In genomic region chr2:229884775-229885699, GRCh38 we compare ENCODE assay signal across 15 cellular contexts. TPM values are rescaled to one million over a fixed set of nuclear protein-coding genes. Genes with fewer than 3 reads are reported as not detected.
DNase-seq lines count a peak whose midpoint lies in the region; ATAC-seq, FAIRE-seq and TF ChIP-seq lines count a peak whose summit lies in the region.
"Had no signal": no experiment of that assay in that cellular context is flagged by ENCODE, and none has a peak within 500 bp of the region (broad histone marks: within the 10 kb centered on the region; RNA-seq: fewer than 3 reads in every experiment).

No MANE protein-coding gene starts in this region.

- WGBS in HepG2 (ENCODE audit: low lambda C conversion rate), result 95% methylated on average over 5 of the region's 5 CpGs

- no peak overlapping the region for H3K4me2 ChIP-seq in HepG2 (ENCODE audit: low read depth, low read length)

- TF ChIP-seq EP300 in HepG2 (IDR thresholded peaks at IDR 0.05; ENCODE audit: low read depth in 2 of 2, low read length in 2 of 2) (no peak), HepG2 (CRISPR knock-in tag; IDR thresholded peaks at IDR 0.05; ENCODE audit: borderline replicate concordance) (no peak)

- POLR2A ChIA-PET in HepG2 (lab: Yijun Ruan, JAX), result no interaction called here

- DNase-seq in HepG2 (ENCODE audit: low spot score), result no peak
- DNase-seq in UCSD-AML1 (lab: John Stamatoyannopoulos, UW; ENCODE audit: unreplicated experiment), result no peak
- no peak for DNase-seq in NCI-H146 treated with DMSO at 0.1 percent for 48 hours (lab: John Stamatoyannopoulos, UW; ENCODE audit: unreplicated experiment)
- DNase-seq in NAMALWA (ENCODE audit: low spot score), result no peak
- no peak for DNase-seq in HCEC 1CT
- DNase-seq: activated CD8-positive, alpha-beta T cell treated with anti-CD3 and anti-CD28 coated beads for 36 hours; amniotic stem cell; Calu3; NCI-H146; SW 1271; upper lobe of right lung had no signal

- H3K4me1 ChIP-seq in HepG2 (ENCODE audit: insufficient read depth, low read length), result no peaks in the 10 kb centered on the region

- no peak for TF ChIP-seq POLR2A in HepG2 (IDR thresholded peaks at IDR 0.05; ENCODE audit: insufficient read depth in 1 of 2, low read depth in 2 of 2, low read length in 2 of 2)

- no TSS peak for BruUV-seq in HepG2 (replicated peaks; lab: Mats Ljungman, UMichigan)

- no peaks in the 10 kb centered on the region for H3K27me3 ChIP-seq in HepG2 (ENCODE audit: control insufficient read depth in 1 of 2, insufficient read depth in 2 of 2, low read length in 2 of 2)
- H3K27me3 ChIP-seq: upper lobe of right lung had no signal

- peaks cover 0 to 24% of the 10 kb centered on the region in 2 experiments; a peak in 3 of 5 replicates for H3K36me3 ChIP-seq in HepG2 (replicated peaks in 1 of 2; ENCODE audit: control insufficient read depth in 1 of 2, insufficient read depth in 2 of 2, low read length in 2 of 2)

- intact Hi-C loops in HepG2 (cut with micrococcal nuclease; ENCODE audit: unreplicated experiment), result no loop called here

- no peak for FAIRE-seq in HepG2 (lab: Jason Lieb, UNC)

- no peak overlapping the region for H3K9ac ChIP-seq in HepG2 (ENCODE audit: insufficient read depth, low read depth, low read length)

- CTCF ChIA-PET in HepG2 (lab: Yijun Ruan, JAX; ENCODE audit: low intra/inter-chr PET ratio, low total read pairs), result no interaction called here

- H3K79me2 ChIP-seq in HepG2 (ENCODE audit: insufficient read depth, low read length), result peaks cover 80% of the 10 kb centered on the region

- H3K4me3 ChIP-seq in HepG2 (replicated peaks in 1 of 3; ENCODE audit: insufficient read depth in 1 of 3, low read depth in 2 of 3, low read length in 3 of 3), result no peak overlapping the region
- H3K4me3 ChIP-seq: upper lobe of right lung had no signal

- TF ChIP-seq CTCF in HepG2 (CRISPR knock-in tag; IDR thresholded peaks at IDR 0.05), result no peak

- peaks cover 11% of the 10 kb centered on the region for H4K20me1 ChIP-seq in HepG2 (ENCODE audit: insufficient read depth, low read length)

- in situ Hi-C loops in HepG2 (cut with HindIII; ENCODE audit: extremely low pct_ligation_motif_present, low pct_unique_long_range_greater_than_20kb), result no loop called here

- TF ChIP-seq RAD21 in HepG2 (CRISPR knock-in tag; IDR thresholded peaks at IDR 0.05), result no peak

- H3K27ac ChIP-seq in HepG2 (ENCODE audit: extremely low read length, insufficient read depth, low read length), result no peak overlapping the region
- H3K27ac ChIP-seq: upper lobe of right lung had no signal

- H3K9me3 ChIP-seq in HepG2 (ENCODE audit: low read length), result no peaks in the 10 kb centered on the region
- H3K9me3 ChIP-seq: upper lobe of right lung had no signal

- ATAC-seq in GM18858 (IDR thresholded peaks at IDR 0.05; ENCODE audit: unreplicated experiment) (peak; percentile 76), GM21390 (IDR thresholded peaks at IDR 0.05; ENCODE audit: unreplicated experiment) (peak; percentile 89), HG03025 (IDR thresholded peaks at IDR 0.05; ENCODE audit: low FRiP score, unreplicated experiment) (peak; percentile 88), HepG2 (peak; percentile 38; the same call in 1 of the 3 replicates)
- ATAC-seq: activated CD8-positive, alpha-beta T cell treated with anti-CD3 and anti-CD28 coated beads for 36 hours; sciatic nerve; upper lobe of right lung had no signal

- no peak overlapping the region for H2AFZ ChIP-seq in HepG2 (ENCODE audit: low read length)

TF ChIP-seq in HepG2, 621 proteins besides CTCF, POLR2A, EP300 and RAD21 (continues in another document):
- TF ChIP-seq SCMH1 (CRISPR knock-in tag; IDR thresholded peaks at IDR 0.05; ENCODE audit: borderline replicate concordance) (no peak), RARG (CRISPR knock-in tag; IDR thresholded peaks at IDR 0.05; ENCODE audit: low read depth) (no peak), ZNF546 (CRISPR knock-in tag; conservative IDR thresholded peaks at IDR 0.05) (no peak), ZBTB39 (CRISPR knock-in tag; IDR thresholded peaks at IDR 0.05) (no peak), ZNF768 (CRISPR knock-in tag; IDR thresholded peaks at IDR 0.05) (no peak), ZNF691 (CRISPR knock-in tag; IDR thresholded peaks at IDR 0.05; ENCODE audit: borderline replicate concordance, low read depth) (no peak), ZIK1 (CRISPR knock-in tag; IDR thresholded peaks at IDR 0.05; ENCODE audit: borderline replicate concordance, low read depth) (no peak)

RNA-seq across cellular contexts. Expression of gene TRIP12, which starts 36.8 kb away (rescaled TPM):
- 153 and 257 TPM in 2 replicates for total RNA-seq in HepG2 (2016; rRNA removed; fragmentation: Illumina TruSeq; extraction: Trizol)
- 75.6 and 85.5 TPM in 2 replicates for total RNA-seq in HepG2 (2016; cell fraction: cytosol; rRNA removed; fragmentation: Illumina TruSeq; extraction: Trizol; ENCODE audit: low read depth)
- 145 and 246 TPM in 2 replicates for total RNA-seq in HepG2 (2016; cell fraction: insoluble cytoplasmic fraction; rRNA removed; fragmentation: Illumina TruSeq; extraction: Trizol)
- 97.0 and 102 TPM in 2 replicates for total RNA-seq in HepG2 (2016; cell fraction: membrane; rRNA removed; fragmentation: Illumina TruSeq; extraction: Trizol)
- 186 and 205 TPM in 2 replicates for total RNA-seq in HepG2 (2016; cell fraction: nucleus; rRNA removed; fragmentation: Illumina TruSeq; extraction: Trizol)
- 56.8 and 72.1 TPM in 2 replicates for polyA plus RNA-seq in HepG2 (2011; rRNA removed)
- polyA plus RNA-seq in HepG2 (2011; cell fraction: cytosol; rRNA removed), result 25.2 and 33.4 TPM in 2 replicates
- 102 and 112 TPM in 2 replicates for polyA plus RNA-seq in HepG2 (2011; cell fraction: nucleus; rRNA removed)
- 70.4 and 84.2 TPM in 2 replicates for polyA plus RNA-seq in HepG2 (2012)
- polyA plus RNA-seq in HepG2 (2016; cell fraction: cytosol; fragmentation: Illumina TruSeq; extraction: Trizol; ENCODE audit: low read depth), result 2.6 and 2.8 TPM in 2 replicates
- polyA plus RNA-seq in HepG2 (2016; cell fraction: insoluble cytoplasmic fraction; fragmentation: Illumina TruSeq; extraction: Trizol; ENCODE audit: low read depth), result 104 and 118 TPM in 2 replicates
- 9.5 and 10.0 TPM in 2 replicates for polyA plus RNA-seq in HepG2 (2016; cell fraction: membrane; fragmentation: Illumina TruSeq; extraction: Trizol; ENCODE audit: low read depth)
- 135 and 150 TPM in 2 replicates for polyA plus RNA-seq in HepG2 (2016; cell fraction: nucleus; fragmentation: Illumina TruSeq; extraction: Trizol; ENCODE audit: insufficient read depth, low read depth)
- 217 and 262 TPM in 2 replicates for polyA minus RNA-seq in HepG2 (2011; rRNA and poly(A)+ RNA removed; ENCODE audit: low replicate concordance)
- polyA minus RNA-seq in HepG2 (2011; cell fraction: cytosol; rRNA and poly(A)+ RNA removed), result 162 and 168 TPM in 2 replicates
- 435 and 493 TPM in 2 replicates for polyA minus RNA-seq in HepG2 (2011; cell fraction: nucleus; rRNA and poly(A)+ RNA removed)

RNA-seq across cellular contexts. Expression of gene FBXO36, which starts 37.3 kb away (rescaled TPM):
- 2.8 and 4.0 TPM in 2 replicates for total RNA-seq in HepG2 (2016; rRNA removed; fragmentation: Illumina TruSeq; extraction: Trizol)
- 0.61 and 0.62 TPM in 2 replicates for total RNA-seq in HepG2 (2016; cell fraction: cytosol; rRNA removed; fragmentation: Illumina TruSeq; extraction: Trizol; ENCODE audit: low read depth)
- 2.9 and 3.9 TPM in 2 replicates for total RNA-seq in HepG2 (2016; cell fraction: insoluble cytoplasmic fraction; rRNA removed; fragmentation: Illumina TruSeq; extraction: Trizol)
- 1.4 and 1.5 TPM in 2 replicates for total RNA-seq in HepG2 (2016; cell fraction: membrane; rRNA removed; fragmentation: Illumina TruSeq; extraction: Trizol)
- total RNA-seq in HepG2 (2016; cell fraction: nucleus; rRNA removed; fragmentation: Illumina TruSeq; extraction: Trizol), result 2.1 and 2.5 TPM in 2 replicates
- polyA plus RNA-seq in HepG2 (2011; rRNA removed), result 2.1 and 2.8 TPM in 2 replicates
- 1.7 and 2.1 TPM in 2 replicates for polyA plus RNA-seq in HepG2 (2011; cell fraction: cytosol; rRNA removed)
- 0.68 and 0.79 TPM in 2 replicates for polyA plus RNA-seq in HepG2 (2011; cell fraction: nucleus; rRNA removed)
- 1.7 TPM in 2 replicates for polyA plus RNA-seq in HepG2 (2012)
- polyA plus RNA-seq in HepG2 (2016; cell fraction: cytosol; fragmentation: Illumina TruSeq; extraction: Trizol; ENCODE audit: low read depth), result 0.36 and 0.38 TPM in 2 replicates
- polyA plus RNA-seq in HepG2 (2016; cell fraction: insoluble cytoplasmic fraction; fragmentation: Illumina TruSeq; extraction: Trizol; ENCODE audit: low read depth), result 2.8 and 3.6 TPM in 2 replicates
- polyA plus RNA-seq in HepG2 (2016; cell fraction: membrane; fragmentation: Illumina TruSeq; extraction: Trizol; ENCODE audit: low read depth), result 0.76 and 0.81 TPM in 2 replicates
- polyA plus RNA-seq in HepG2 (2016; cell fraction: nucleus; fragmentation: Illumina TruSeq; extraction: Trizol; ENCODE audit: insufficient read depth, low read depth), result 2.5 and 2.6 TPM in 2 replicates
- 1.1 and 2.9 TPM in 2 replicates for polyA minus RNA-seq in HepG2 (2011; rRNA and poly(A)+ RNA removed; ENCODE audit: low replicate concordance)
- polyA minus RNA-seq in HepG2 (2011; cell fraction: cytosol; rRNA and poly(A)+ RNA removed), result 1.3 and 2.2 TPM in 2 replicates
- 1.9 and 2.2 TPM in 2 replicates for polyA minus RNA-seq in HepG2 (2011; cell fraction: nucleus; rRNA and poly(A)+ RNA removed)

Comparison
In these comparisons a context has a peak if more than half of its experiments do, and no peak if none do; other contexts are left out.
1. ATAC-seq: peak in every context shown above with its lines; median percentile 89 in GM21390; 88 in HG03025; 76 in GM18858; 38 in HepG2.